In genomic region chr11:63872833-63873201, GRCh38 we compare ENCODE assay signal across 10 cellular contexts. TPM values are rescaled to one million over a fixed set of nuclear protein-coding genes. Genes with fewer than 3 reads are reported as not detected.
DNase-seq lines count a peak whose midpoint lies in the region; ATAC-seq and TF ChIP-seq lines count a peak whose summit lies in the region.
"Had no signal": no experiment of that assay in that cellular context is flagged by ENCODE, and none has a peak within 500 bp of the region (broad histone marks: within the 10 kb centered on the region; RNA-seq: fewer than 3 reads in every experiment).

No MANE protein-coding gene starts in this region.

- H3K4me1 ChIP-seq in gastroesophageal sphincter (peaks cover 2 to 97% (median 51%) of the 10 kb centered on the region in 3 donors), tibial nerve (peaks cover 0 to 70% (median 57%) of the 10 kb centered on the region in 4 donors)

- TF ChIP-seq EP300 in gastroesophageal sphincter (IDR thresholded peaks at IDR 0.05) (no peak), tibial nerve (IDR thresholded peaks at IDR 0.05) (no peak)

- peak overlapping the region; percentile 93 for H3K27ac ChIP-seq in VCaP
- H3K27ac ChIP-seq in gastroesophageal sphincter: peak overlapping the region in 3 of 4 donors; percentile 36 to 73 (median 70)
- peak overlapping the region in 3 of 4 donors; percentile 4 to 21 (median 12) for H3K27ac ChIP-seq in tibial nerve

- H3K4me1 Mint-ChIP-seq in natural killer cell: peaks cover 68 to 72% of the 10 kb centered on the region in 2 donors

- no peak for TF ChIP-seq CTCF in VCaP (conservative IDR thresholded peaks at IDR 0.05)
- TF ChIP-seq CTCF in gastroesophageal sphincter (IDR thresholded peaks at IDR 0.05): no peak
- TF ChIP-seq CTCF in natural killer cell (IDR thresholded peaks at IDR 0.05): no peak
- TF ChIP-seq CTCF in tibial nerve (IDR thresholded peaks at IDR 0.05): no peak

- H3K27me3 ChIP-seq in gastroesophageal sphincter (no peaks in the 10 kb centered on the region), tibial nerve (no peaks in the 10 kb centered on the region)

- H3K4me3 ChIP-seq in gastroesophageal sphincter (no peak overlapping the region), tibial nerve (no peak overlapping the region)

- no peaks in the 10 kb centered on the region for H3K36me3 Mint-ChIP-seq in natural killer cell

- intact Hi-C loops in natural killer cell (cut with micrococcal nuclease): loop anchor here (2.0 to 5.0 kb wide), 2 partner anchors 16 to 44 kb away; partner anchors contain the start of gene RCOR2

- DNase-seq in natural killer cell (no peak), tibial nerve (ENCODE audit: low spot score in 2 of 2) (no peak), NCI-H2171 (lab: John Stamatoyannopoulos, UW) (no peak), HPDE6-E6E7 (ENCODE audit: extremely low spot score) (no peak), NCI-H2227 treated with DMSO at 0.1 percent for 48 hours (lab: John Stamatoyannopoulos, UW) (no peak)
- DNase-seq in stimulated activated CD4-positive, alpha-beta T cell treated with anti-CD3 and anti-CD28 coated beads, Interleukin-12 subunit alpha, Interleukin-12 subunit beta, amount 100 ng/mL, for 4 hours: no peak
- DNase-seq: NCI-H2081 treated with DMSO at 0.1 percent for 48 hours; stimulated activated naive CD4-positive, alpha-beta T cell treated with Interleukin-2 at 50 U/mL for 16 hours had no signal

- H3K27ac Mint-ChIP-seq in natural killer cell: peak overlapping the region; percentile 63 to 76

- no peak for ATAC-seq in gastroesophageal sphincter
- no peak for ATAC-seq in natural killer cell

- H3K27me3 Mint-ChIP-seq in natural killer cell (ENCODE audit: low read depth in 2 of 2): no peaks in the 10 kb centered on the region

- H3K9me3 ChIP-seq in gastroesophageal sphincter: no peaks in the 10 kb centered on the region
- H3K9me3 ChIP-seq in tibial nerve: no peaks in the 10 kb centered on the region

- no peak for TF ChIP-seq POLR2A in gastroesophageal sphincter (IDR thresholded peaks at IDR 0.05)
- no peak for TF ChIP-seq POLR2A in tibial nerve (IDR thresholded peaks at IDR 0.05)

- H3K36me3 ChIP-seq in gastroesophageal sphincter: peaks cover 0 to 3% of the 10 kb centered on the region in 2 donors
- H3K36me3 ChIP-seq in tibial nerve: no peaks in the 10 kb centered on the region

- no CpG with 5 or more reads among the region's 5 CpGs for WGBS in gastroesophageal sphincter (ENCODE audit: low coverage in 1 of 2), 2 donors
- WGBS in tibial nerve, 2 donors: 56 to 65% methylated on average over 5 of the region's 5 CpGs

- peak overlapping the region; percentile 40 for H3K4me3 Mint-ChIP-seq in natural killer cell

- no peaks in the 10 kb centered on the region for H3K9me3 Mint-ChIP-seq in natural killer cell

RNA-seq across cellular contexts. Expression of gene MARK2, which starts 33.9 kb away (rescaled TPM):
- total RNA-seq in gastroesophageal sphincter (10 to 100 TPM; 17.4 to 42.5 (median 23.8) TPM), natural killer cell (10 to 100 TPM; 63.8 to 88.4 (median 80.2) TPM), tibial nerve (10 to 100 TPM; 22.1 to 32.1 (median 23.6) TPM)

RNA-seq across cellular contexts. Expression of gene RCOR2, which starts 44.1 kb away (rescaled TPM):
- total RNA-seq in gastroesophageal sphincter (under 1 TPM in 3 of 4 donors, not detected in 1; 0.16 to 0.74 (median 0.58) TPM), natural killer cell (not detected), tibial nerve (1 to 10 TPM in 1 of 4 donors, under 1 TPM in 1, not detected in 2; 0.22 to 1.6 TPM)

RNA-seq across cellular contexts. Expression of gene SPINDOC, which starts 59.6 kb away (rescaled TPM):
- total RNA-seq in gastroesophageal sphincter: 10 to 100 TPM; 14.3 to 18.6 (median 15.5) TPM
- 10 to 100 TPM; 15.6 to 25.3 (median 21.1) TPM for total RNA-seq in natural killer cell
- total RNA-seq in tibial nerve: 10 to 100 TPM in 2 of 4 donors, 1 to 10 TPM in 2; 5.5 to 14.7 (median 10.0) TPM

Comparison
In these comparisons a context has a peak if more than half of its experiments do, and no peak if none do; other contexts are left out.
1. H3K27ac ChIP-seq: peak in every context shown above with its lines; median percentile 93 in VCaP; 70 in gastroesophageal sphincter; 12 in tibial nerve.